Comparison of ENCODE assay signal across 8 cellular contexts in the genomic region with DNA sequence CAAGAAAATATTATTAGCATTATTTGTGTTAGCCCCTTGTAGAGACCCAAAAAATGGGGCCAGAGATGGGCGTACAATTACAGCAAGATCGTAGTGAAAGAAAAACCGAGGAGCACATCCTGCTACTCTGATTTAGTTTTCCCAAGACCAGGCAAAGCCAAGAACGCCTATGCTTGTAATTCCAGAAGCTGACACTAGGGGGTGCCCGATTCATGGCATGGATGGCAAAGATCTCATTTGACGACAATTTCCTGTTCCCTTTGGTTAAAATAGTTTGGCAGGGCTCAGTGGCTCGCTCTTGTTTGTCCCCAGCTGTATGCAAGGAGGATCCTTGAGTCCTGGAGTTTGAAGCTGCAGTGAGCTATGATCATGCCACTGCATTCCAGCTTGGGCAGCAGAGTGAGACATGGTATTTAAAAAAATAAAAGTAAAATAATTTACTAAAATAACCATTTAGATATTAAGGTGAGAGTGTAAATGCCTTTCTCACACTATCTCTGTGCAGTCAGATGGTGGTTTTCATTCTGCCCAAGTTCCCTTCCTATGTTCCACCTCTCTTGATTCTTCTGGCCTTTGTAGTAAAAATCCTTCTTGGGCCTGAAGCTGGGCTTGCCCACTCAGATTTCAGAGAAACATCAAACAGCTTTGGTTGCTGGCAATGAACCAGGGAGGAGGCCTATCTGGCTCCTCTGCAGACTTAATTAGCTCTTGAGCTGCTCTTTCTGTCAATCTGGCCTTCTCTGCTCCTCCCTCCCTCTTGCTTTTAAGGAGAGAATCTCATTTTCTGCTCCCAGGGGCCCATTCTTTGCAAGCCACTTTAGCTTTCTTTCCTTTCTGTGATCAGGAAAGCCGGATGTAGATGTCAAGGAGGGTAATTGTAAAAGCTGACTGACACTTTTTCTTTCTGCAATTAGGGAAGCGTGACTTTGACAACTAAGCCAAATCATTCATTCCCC. TPM values are rescaled to one million over a fixed set of nuclear protein-coding genes. Genes with fewer than 3 reads are reported as not detected.
A peak's percentile ranks its signal among the peaks of the same experiment; 100 is the strongest.
DNase-seq lines count a peak whose midpoint lies in the region; ATAC-seq, FAIRE-seq and TF ChIP-seq lines count a peak whose summit lies in the region.

No MANE protein-coding gene starts in this region.

- peak; percentile 59 for TF ChIP-seq CTCF in left ventricle myocardium inferior (IDR thresholded peaks at IDR 0.05; ENCODE audit: borderline replicate concordance)
- peak in 1 of 2 donors; percentile 57 for TF ChIP-seq CTCF in right atrium auricular region (IDR thresholded peaks at IDR 0.05)
- peak; percentile 69 for TF ChIP-seq CTCF in cardiac fibroblast (IDR thresholded peaks at IDR 0.05; ENCODE audit: low read depth, low read length)
- peak; percentile 85 for TF ChIP-seq CTCF in neural crest cell (conservative IDR thresholded peaks at IDR 0.05)

- FAIRE-seq in RCC 7860 (lab: Jason Lieb, UNC) = no peak

- peaks cover 14% of the 10 kb centered on the region for H3K36me3 Mint-ChIP-seq in neural crest cell (ENCODE audit: low read depth)

- peaks cover 34% of the 10 kb centered on the region for H3K4me1 Mint-ChIP-seq in neural crest cell

- DNase-seq in left ventricle myocardium inferior (no peak), right atrium auricular region (ENCODE audit: low spot score) (no peak), RCC 7860 (ENCODE audit: low spot score) (peak; percentile 24), cardiac fibroblast (ENCODE audit: low read depth in 2 of 2) (peak in 1 of 2 donors; percentile 28), neural crest cell (ENCODE audit: low read depth, low spot score) (peak; percentile 69), NCI-H226 (no peak), SW480 (ENCODE audit: low spot score) (no peak)

- H3K4me3 ChIP-seq in left ventricle myocardium inferior (no peak overlapping the region), right atrium auricular region (no peak overlapping the region), cardiac fibroblast (replicated peaks in 1 of 2; ENCODE audit: low read depth in 2 of 2, low read length in 2 of 2) (no peak overlapping the region)

- H3K4me3 Mint-ChIP-seq in neural crest cell = peak overlapping the region; percentile 17

- peaks cover 16% of the 10 kb centered on the region for H3K9me3 Mint-ChIP-seq in neural crest cell

- intact Hi-C loops in left ventricle myocardium inferior (cut with micrococcal nuclease) = no loop called here

- H3K9me3 ChIP-seq in left ventricle myocardium inferior (replicated peaks) (peaks cover 25% of the 10 kb centered on the region), right atrium auricular region (peaks cover 0 to 11% of the 10 kb centered on the region in 2 donors)

- H3K27ac ChIP-seq in left ventricle myocardium inferior (replicated peaks) (no peak overlapping the region), right atrium auricular region (no peak overlapping the region)

- H3K27me3 ChIP-seq in left ventricle myocardium inferior (ENCODE audit: low read depth) (no peaks in the 10 kb centered on the region), right atrium auricular region (no peaks in the 10 kb centered on the region)

- no peak overlapping the region for H3K27ac Mint-ChIP-seq in neural crest cell (ENCODE audit: unreplicated experiment)

- H3K27me3 Mint-ChIP-seq in neural crest cell (ENCODE audit: low read depth) = peaks cover 6% of the 10 kb centered on the region

- H3K4me1 ChIP-seq in left ventricle myocardium inferior = no peaks in the 10 kb centered on the region
- no peaks in the 10 kb centered on the region for H3K4me1 ChIP-seq in right atrium auricular region

- H3K36me3 ChIP-seq in left ventricle myocardium inferior (no peaks in the 10 kb centered on the region), right atrium auricular region (no peaks in the 10 kb centered on the region)

- ATAC-seq in HG03159 (IDR thresholded peaks at IDR 0.05; ENCODE audit: unreplicated experiment) = no peak

RNA-seq across cellular contexts. Expression of a gene that starts 31.2 kb away (rescaled TPM):
- total RNA-seq in left ventricle myocardium inferior (not detected), right atrium auricular region (not detected), neural crest cell (not detected in 2 replicates)

RNA-seq across cellular contexts. Expression of a gene that starts 42.9 kb away (rescaled TPM):
- 6.4 TPM for total RNA-seq in left ventricle myocardium inferior
- 1 to 10 TPM; 5.5 to 6.5 TPM for total RNA-seq in right atrium auricular region
- total RNA-seq in neural crest cell = 5.0 and 5.1 TPM in 2 replicates

Comparison
In these comparisons a context has a peak if more than half of its experiments do, and no peak if none do; other contexts are left out.
1. DNase-seq: peak in RCC 7860 (single experiment) and neural crest cell (single experiment); none in left ventricle myocardium inferior (single experiment), right atrium auricular region (single experiment), NCI-H226 (single experiment) and SW480 (single experiment).